In genomic region chr5:39570418-39571027, GRCh38 we compare ENCODE assay signal across 10 cellular contexts.
A peak's percentile ranks its signal among the peaks of the same experiment; 100 is the strongest.
DNase-seq lines count a peak whose midpoint lies in the region; FAIRE-seq and TF ChIP-seq lines count a peak whose summit lies in the region.
"Had no signal": no experiment of that assay in that cellular context is flagged by ENCODE, and none has a peak within 500 bp of the region (broad histone marks: within the 10 kb centered on the region; RNA-seq: fewer than 3 reads in every experiment).

No MANE protein-coding gene starts in this region.

- peak; percentile 74 for FAIRE-seq in small intestine (lab: Jason Lieb, UNC)

- CTCF ChIA-PET in HEK293 (lab: Yijun Ruan, JAX): interaction anchor here (0.6 to 8.4 kb wide), 25 partner anchors 9 to 1218 kb away, joined by 3 to 69 read pairs (median 4); no protein-coding TSS in a partner anchor

- no peaks in the 10 kb centered on the region for H3K4me1 ChIP-seq in HEK293 (ENCODE audit: control insufficient read depth, insufficient read depth, low read length)
- no peaks in the 10 kb centered on the region for H3K4me1 ChIP-seq in small intestine (ENCODE audit: control insufficient read depth in 2 of 2, insufficient read depth in 1 of 2, low read depth in 1 of 2, low read length in 1 of 2)
- H3K4me1 ChIP-seq: SJCRH30 had no signal

- 30 to 31% (median 31%) methylated on average over 4 of the region's 4 CpGs for WGBS in small intestine, 3 donors

- H3K27ac ChIP-seq in HEK293 (ENCODE audit: extremely low read depth, low read depth, low read length): no peak overlapping the region
- no peak overlapping the region for H3K27ac ChIP-seq in small intestine (ENCODE audit: low read depth in 1 of 2, low read length in 1 of 2)
- H3K27ac ChIP-seq: neutrophil, SJCRH30 had no signal

- no peaks in the 10 kb centered on the region for H3K27me3 ChIP-seq in small intestine (ENCODE audit: control insufficient read depth in 2 of 2, insufficient read depth in 2 of 2, low read length in 2 of 2)
- H3K27me3 ChIP-seq: neutrophil had no signal

- DNase-seq in COLO829 (ENCODE audit: low spot score) (peak; percentile 13), RKO (ENCODE audit: low spot score) (peak; percentile 43), fibroblast of the conjunctiva (ENCODE audit: low read depth) (peak; percentile 39), small intestine (peak; percentile 36), NCI-H128 (lab: John Stamatoyannopoulos, UW; ENCODE audit: unreplicated experiment) (no peak)
- DNase-seq in activated T-cell treated with anti-CD3 and anti-CD28 coated beads, Interleukin-2, amount 50 U/mL, for 48 hours: no peak
- no peak for DNase-seq in activated CD4-positive, CD25-positive, alpha-beta regulatory T cell (lab: John Stamatoyannopoulos, UW)

- TF ChIP-seq CTCF in HEK293 (tag by site-specific recombination; IDR thresholded peaks at IDR 0.05): no peak

- H3K9me3 ChIP-seq in HEK293 (ENCODE audit: control insufficient read depth, insufficient read depth, low read depth, low read length) (no peaks in the 10 kb centered on the region), small intestine (ENCODE audit: control insufficient read depth, low read depth) (no peaks in the 10 kb centered on the region)
- H3K9me3 ChIP-seq: neutrophil, SJCRH30 had no signal

- H3K4me3 ChIP-seq in HEK293 (ENCODE audit: low read depth, low read length): no peak overlapping the region
- H3K4me3 ChIP-seq in small intestine (ENCODE audit: low read depth in 1 of 2, low read length in 2 of 2): no peak overlapping the region
- H3K4me3 ChIP-seq: SJCRH30 had no signal

- H3K36me3 ChIP-seq in HEK293 (ENCODE audit: control insufficient read depth in 2 of 2, insufficient read depth in 1 of 2, low read length in 2 of 2): no peaks in the 10 kb centered on the region
- no peaks in the 10 kb centered on the region for H3K36me3 ChIP-seq in small intestine (ENCODE audit: control insufficient read depth in 2 of 2, insufficient read depth in 2 of 2, low read length in 2 of 2)
- H3K36me3 ChIP-seq: neutrophil, SJCRH30 had no signal

- POLR2A ChIA-PET in HEK293 (lab: Yijun Ruan, JAX): no interaction called here

TF ChIP-seq in HEK293, 187 proteins besides CTCF, POLR2A, EP300 and RAD21:
- TF ChIP-seq ZSCAN18 (tag by site-specific recombination; IDR thresholded peaks at IDR 0.05) (no peak), ZNF658 (tag by site-specific recombination; IDR thresholded peaks at IDR 0.05) (no peak), ZNF843 (tag by site-specific recombination; IDR thresholded peaks at IDR 0.05) (no peak), ZNF654 (tag by site-specific recombination; IDR thresholded peaks at IDR 0.05; ENCODE audit: low read depth) (peak; percentile 75), ZNF335 (tag by site-specific recombination; conservative IDR thresholded peaks at IDR 0.05) (0 out of 2 replicates have a peak, but pooled peaks have one; percentile 19), ZNF501 (tag by site-specific recombination; IDR thresholded peaks at IDR 0.05) (no peak)

Comparison
In these comparisons a context has a peak if more than half of its experiments do, and no peak if none do; other contexts are left out.
1. DNase-seq: peak in COLO829 (single experiment), RKO (single experiment), fibroblast of the conjunctiva (single experiment) and small intestine (single experiment); none in NCI-H128 (single experiment), activated T-cell treated with anti-CD3 and anti-CD28 coated beads, Interleukin-2, amount 50 U/mL, for 48 hours (0 of 2) and activated CD4-positive, CD25-positive, alpha-beta regulatory T cell (0 of 4).